ENCODE assay signal across 8 cellular contexts in the genomic region with DNA sequence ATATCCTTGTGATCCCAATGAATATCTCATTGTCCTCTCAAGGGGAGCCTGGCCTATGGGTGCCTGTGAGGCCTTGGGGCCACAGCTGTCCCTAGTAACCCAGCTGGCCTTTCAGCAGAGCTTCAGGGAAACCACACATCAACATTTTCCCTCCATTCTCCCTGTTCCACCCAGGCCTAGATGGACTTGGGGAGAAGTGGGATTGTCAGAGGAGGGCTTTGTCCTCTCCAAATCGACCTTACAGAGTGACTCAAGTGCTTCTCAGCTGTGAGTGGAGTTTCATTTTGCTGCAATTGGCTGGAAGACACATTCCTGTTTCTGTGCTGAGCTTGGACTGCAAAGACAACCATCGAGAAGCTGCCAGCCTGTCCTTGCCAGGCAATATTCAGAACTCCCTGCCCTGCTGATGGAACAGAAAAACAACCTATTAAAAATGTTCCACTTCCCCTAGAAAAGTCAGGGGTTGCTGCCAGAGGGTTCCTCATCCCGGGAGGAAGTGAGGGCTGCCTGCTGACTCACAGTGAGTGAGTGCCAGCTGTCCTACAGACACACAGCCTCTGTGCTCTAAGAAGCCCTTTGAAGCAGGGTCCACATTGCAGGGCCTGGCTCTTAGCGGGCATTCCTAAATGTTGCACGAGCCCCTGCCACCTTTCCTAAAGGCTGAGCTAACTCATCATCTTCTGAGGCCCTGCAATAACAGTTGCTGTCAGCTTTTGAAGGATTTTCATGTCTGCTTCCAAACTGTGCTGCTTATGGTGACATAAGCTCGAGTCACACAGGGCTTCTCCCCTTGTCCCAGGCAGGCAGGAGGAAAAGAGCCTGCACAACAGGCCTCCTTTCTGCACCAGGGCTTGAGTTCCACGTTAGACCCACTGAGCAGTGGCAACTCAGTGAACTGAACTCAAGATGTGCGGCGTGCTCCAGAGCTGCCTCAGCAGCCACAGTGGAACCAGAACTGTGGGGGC. TPM values are rescaled to one million over a fixed set of nuclear protein-coding genes. Genes with fewer than 3 reads are reported as not detected.
DNase-seq lines count a peak whose midpoint lies in the region; ATAC-seq and TF ChIP-seq lines count a peak whose summit lies in the region.

No MANE protein-coding gene starts in this region.

- H4K20me1 ChIP-seq in BLaER1 treated with 17β-estradiol and CSF1 and Interleukin-3, amounts not matched to agents 10 nM and 100 nM: 0 out of 22 replicates have a peak, but pooled peaks cover 0 to 10% (median 0%) of the 10 kb centered on the region in 11 experiments
- H4K20me1 ChIP-seq in MM.1S (ENCODE audit: insufficient read depth, low read length): no peaks in the 10 kb centered on the region

- ATAC-seq in HG02588 (IDR thresholded peaks at IDR 0.05; ENCODE audit: unreplicated experiment) (no peak), HG02571 (IDR thresholded peaks at IDR 0.05; ENCODE audit: unreplicated experiment) (no peak)

- H3K9me3 ChIP-seq in BLaER1 treated with 17β-estradiol and CSF1 and Interleukin-3, amounts not matched to agents 10 nM and 100 nM (replicated peaks in 1 of 11): no peaks in the 10 kb centered on the region
- H3K9me3 ChIP-seq in MM.1S (replicated peaks; ENCODE audit: insufficient read depth, low read length): no peaks in the 10 kb centered on the region
- H3K9me3 ChIP-seq in breast epithelium: no peaks in the 10 kb centered on the region

- peak overlapping the region in 10 of 11 experiments; percentile 8 to 50 (median 35); a peak in 11 of 22 replicates for H3K9ac ChIP-seq in BLaER1 treated with 17β-estradiol and CSF1 and Interleukin-3, amounts not matched to agents 10 nM and 100 nM
- no peak overlapping the region for H3K9ac ChIP-seq in MM.1S (ENCODE audit: low read length)

- H2AFZ ChIP-seq in MM.1S (ENCODE audit: low read length): peak overlapping the region; percentile 13

- peak overlapping the region in 10 of 11 experiments; percentile 43 to 70 (median 58); a peak in 20 of 22 replicates for H3K27ac ChIP-seq in BLaER1 treated with 17β-estradiol and CSF1 and Interleukin-3, amounts not matched to agents 10 nM and 100 nM
- no peak overlapping the region for H3K27ac ChIP-seq in MM.1S (ENCODE audit: low read length)
- H3K27ac ChIP-seq in breast epithelium: peak overlapping the region; percentile 83 to 92

- peaks cover 17 to 36% (median 22%) of the 10 kb centered on the region in 10 experiments for H3K4me1 ChIP-seq in BLaER1 treated with 17β-estradiol and CSF1 and Interleukin-3, amounts not matched to agents 10 nM and 100 nM
- H3K4me1 ChIP-seq in MM.1S (ENCODE audit: low read length): peaks cover 4% of the 10 kb centered on the region; the same call in 1 of the 2 replicates
- H3K4me1 ChIP-seq in breast epithelium: peaks cover 6 to 16% of the 10 kb centered on the region in 2 donors

- TF ChIP-seq CTCF in MM.1S (IDR thresholded peaks at IDR 0.05; ENCODE audit: low read length) (no peak), breast epithelium (IDR thresholded peaks at IDR 0.05) (no peak)

- DNase-seq in MM.1S (no peak), breast epithelium (ENCODE audit: low spot score in 2 of 2) (peak in 1 of 2 donors; percentile 64), kidney glomerular epithelial cell (lab: John Stamatoyannopoulos, UW) (peak; percentile 66), superior temporal gyrus (ENCODE audit: extremely low spot score) (peak; percentile 90)
- no peak for DNase-seq in stimulated activated naive CD4-positive, alpha-beta T cell (lab: John Stamatoyannopoulos, UW)

- peak overlapping the region; percentile 31 to 85 (median 51); a peak in 21 of 22 replicates for H3K4me2 ChIP-seq in BLaER1 treated with 17β-estradiol and CSF1 and Interleukin-3, amounts not matched to agents 10 nM and 100 nM
- no peak overlapping the region for H3K4me2 ChIP-seq in MM.1S (ENCODE audit: low read depth, low read length)

- intact Hi-C loops in breast epithelium (cut with DNase I; ENCODE audit: low total_unique reads): no loop called here

- H3K79me2 ChIP-seq in MM.1S (ENCODE audit: low read length): no peaks in the 10 kb centered on the region

- no peaks in the 10 kb centered on the region for H3F3A ChIP-seq in MM.1S (ENCODE audit: insufficient read depth, low read length)

- H3K36me3 ChIP-seq in BLaER1 treated with 17β-estradiol and CSF1 and Interleukin-3, amounts not matched to agents 10 nM and 100 nM: no peaks in the 10 kb centered on the region
- no peaks in the 10 kb centered on the region for H3K36me3 ChIP-seq in MM.1S (replicated peaks; ENCODE audit: insufficient read depth, low read length)
- no peaks in the 10 kb centered on the region for H3K36me3 ChIP-seq in breast epithelium

- H3K9me2 ChIP-seq in MM.1S (replicated peaks; ENCODE audit: insufficient read depth, low read length): no peaks in the 10 kb centered on the region

- no peak for TF ChIP-seq POLR2A in breast epithelium (IDR thresholded peaks at IDR 0.05)

- no peak overlapping the region for H3K4me3 ChIP-seq in BLaER1 treated with 17β-estradiol and CSF1 and Interleukin-3, amounts not matched to agents 10 nM and 100 nM
- no peak overlapping the region for H3K4me3 ChIP-seq in MM.1S (ENCODE audit: low read length)
- H3K4me3 ChIP-seq in breast epithelium: peak overlapping the region in 1 of 3 donors; percentile 37

- H3K27me3 ChIP-seq in BLaER1 treated with 17β-estradiol and CSF1 and Interleukin-3, amounts not matched to agents 10 nM and 100 nM: no peaks in the 10 kb centered on the region
- H3K27me3 ChIP-seq in MM.1S (replicated peaks; ENCODE audit: insufficient read depth, low read length): no peaks in the 10 kb centered on the region
- no peaks in the 10 kb centered on the region for H3K27me3 ChIP-seq in breast epithelium

RNA-seq across cellular contexts. Expression of gene STRA8, which starts 20.5 kb away (rescaled TPM):
- not detected for total RNA-seq in breast epithelium

RNA-seq across cellular contexts. Expression of gene WDR91, which starts 42.8 kb away (rescaled TPM):
- 10 to 100 TPM; 21.4 to 26.5 (median 23.1) TPM for total RNA-seq in breast epithelium

Comparison
In these comparisons a context has a peak if more than half of its experiments do, and no peak if none do; other contexts are left out.
1. DNase-seq: peak in kidney glomerular epithelial cell (single experiment) and superior temporal gyrus (single experiment); none in MM.1S (single experiment) and stimulated activated naive CD4-positive, alpha-beta T cell (0 of 6).